ENCODE assay signal across 1 cellular context in the genomic region with DNA sequence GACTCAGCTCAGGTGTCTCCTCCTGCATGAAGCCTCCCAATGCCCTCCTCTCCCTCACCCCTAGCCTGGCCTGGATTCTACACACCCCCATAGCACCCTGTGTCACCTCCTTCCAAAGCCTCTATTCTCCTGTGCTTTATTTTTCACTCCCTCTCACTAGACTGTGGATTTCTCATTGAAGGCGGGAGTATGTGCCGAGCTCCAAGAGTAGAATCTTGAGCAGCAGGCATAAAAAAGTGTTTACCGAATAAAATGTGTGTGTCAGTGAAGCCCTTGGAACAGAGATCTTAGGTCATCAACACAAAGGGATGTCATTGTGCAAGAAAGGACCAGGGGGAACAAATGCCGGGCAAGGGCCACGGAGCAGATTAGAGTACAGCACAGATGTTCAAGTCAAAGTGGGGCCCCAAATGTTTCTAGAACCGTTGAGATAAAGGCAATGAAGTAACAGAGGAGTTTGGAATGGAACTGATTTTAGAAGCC.
TF ChIP-seq lines count a peak whose summit lies in the region.

No MANE protein-coding gene starts in this region.

TF ChIP-seq in SK-N-SH, 30 proteins besides CTCF, POLR2A, EP300 and RAD21 (continued from another document):
- TF ChIP-seq, protein P1, sequence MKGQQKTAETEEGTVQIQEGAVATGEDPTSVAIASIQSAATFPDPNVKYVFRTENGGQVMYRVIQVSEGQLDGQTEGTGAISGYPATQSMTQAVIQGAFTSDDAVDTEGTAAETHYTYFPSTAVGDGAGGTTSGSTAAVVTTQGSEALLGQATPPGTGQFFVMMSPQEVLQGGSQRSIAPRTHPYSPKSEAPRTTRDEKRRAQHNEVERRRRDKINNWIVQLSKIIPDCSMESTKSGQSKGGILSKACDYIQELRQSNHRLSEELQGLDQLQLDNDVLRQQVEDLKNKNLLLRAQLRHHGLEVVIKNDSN (IDR thresholded peaks at IDR 0.05; ENCODE audit: borderline replicate concordance, low read depth) = no peak
